In the genomic region with DNA sequence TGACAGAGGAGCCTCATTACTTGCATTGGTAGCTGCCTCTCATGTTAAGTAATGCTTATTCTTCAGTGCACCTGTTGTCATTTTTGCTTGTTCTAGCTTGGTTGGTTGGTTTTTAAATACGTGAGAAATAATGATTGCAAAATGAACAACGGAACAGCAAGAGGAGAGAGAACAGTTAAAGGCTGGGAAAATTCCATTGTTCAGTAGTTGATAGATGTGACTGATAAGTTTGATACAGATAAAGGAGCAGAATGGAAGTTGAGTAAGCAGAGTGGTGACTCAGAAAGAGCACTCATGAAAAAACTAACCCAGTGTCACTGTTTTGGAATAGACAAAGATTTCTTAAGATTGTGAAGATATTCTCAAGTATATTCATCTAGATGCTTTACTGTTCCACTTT, we compare ENCODE assay signal across 11 cellular contexts. TPM values are rescaled to one million over a fixed set of nuclear protein-coding genes. Genes with fewer than 3 reads are reported as not detected.
A peak's percentile ranks its signal among the peaks of the same experiment; 100 is the strongest.
DNase-seq lines count a peak whose midpoint lies in the region; ATAC-seq, FAIRE-seq and TF ChIP-seq lines count a peak whose summit lies in the region.
"Had no signal": no experiment of that assay in that cellular context is flagged by ENCODE, and none has a peak within 500 bp of the region (broad histone marks: within the 10 kb centered on the region; RNA-seq: fewer than 3 reads in every experiment).

No MANE protein-coding gene starts in this region.

- peaks cover 12% of the 10 kb centered on the region for H3K36me3 Mint-ChIP-seq in activated CD4-positive, alpha-beta T cell treated with anti-CD3 and anti-CD28 coated beads for 36 hours (ENCODE audit: low read depth)
- H3K36me3 Mint-ChIP-seq in activated CD4-positive, alpha-beta T cell treated with anti-CD3 and anti-CD28 coated beads, Interleukin-2, amount 10 ng/mL, durations not matched to agents 7 days and 5 days (ENCODE audit: low read depth) = peaks cover 14% of the 10 kb centered on the region

- peaks cover 40% of the 10 kb centered on the region for H3F3A ChIP-seq in SK-N-SH (replicated peaks; ENCODE audit: insufficient read depth)

- H4K20me1 ChIP-seq in SK-N-SH (ENCODE audit: insufficient read depth) (peaks cover 4% of the 10 kb centered on the region; the same call in 1 of the 2 replicates), fibroblast of lung (ENCODE audit: control insufficient read depth, extremely low read depth, insufficient read depth, low read length) (peaks cover 2% of the 10 kb centered on the region)

- H3K4me1 ChIP-seq in SK-N-SH (ENCODE audit: control insufficient read depth in 1 of 2, insufficient read depth in 2 of 2, low read depth in 1 of 2, low read length in 1 of 2) = peaks cover 0 to 20% of the 10 kb centered on the region in 2 experiments; a peak in 2 of 4 replicates
- H3K4me1 ChIP-seq in fibroblast of lung (ENCODE audit: control insufficient read depth, extremely low read depth, insufficient read depth, low read length) = peaks cover 10% of the 10 kb centered on the region
- peaks cover 30% of the 10 kb centered on the region for H3K4me1 ChIP-seq in skeletal muscle satellite cell (ENCODE audit: control insufficient read depth, insufficient read depth, low read length)
- H3K4me1 ChIP-seq in kidney (ENCODE audit: control insufficient read depth in 1 of 2, insufficient read depth in 1 of 2, low read depth in 1 of 2, low read length in 2 of 2) = no peaks in the 10 kb centered on the region
- H3K4me1 ChIP-seq: prostate gland had no signal

- H2AFZ ChIP-seq in SK-N-SH (ENCODE audit: low read depth) = no peak overlapping the region
- H2AFZ ChIP-seq in fibroblast of lung (ENCODE audit: low read length) = no peak overlapping the region

- H3K4me3 ChIP-seq in SK-N-SH (ENCODE audit: low read depth in 2 of 2, low read length in 1 of 2) (no peak overlapping the region), fibroblast of lung (replicated peaks in 1 of 4; ENCODE audit: control extremely low read depth in 1 of 4, insufficient read depth in 1 of 4, low read depth in 3 of 4, low read length in 4 of 4) (no peak overlapping the region), skeletal muscle satellite cell (ENCODE audit: low read length) (no peak overlapping the region), kidney (ENCODE audit: low read length in 2 of 2) (no peak overlapping the region)
- H3K4me3 ChIP-seq: prostate gland had no signal

- no peak for FAIRE-seq in kidney (lab: Jason Lieb, UNC)

- H3K9ac ChIP-seq in SK-N-SH = no peak overlapping the region; the same call in 1 of the 2 replicates
- no peak overlapping the region for H3K9ac ChIP-seq in fibroblast of lung (ENCODE audit: insufficient read depth, low read length)
- H3K9ac ChIP-seq in skeletal muscle satellite cell (ENCODE audit: low read depth, low read length) = peak overlapping the region; percentile 12
- H3K9ac ChIP-seq in kidney (ENCODE audit: low read length in 2 of 2) = no peak overlapping the region

- H3K79me2 ChIP-seq in SK-N-SH (ENCODE audit: insufficient read depth) (no peaks in the 10 kb centered on the region; the same call in 1 of the 2 replicates), fibroblast of lung (ENCODE audit: control insufficient read depth, insufficient read depth, low read length) (no peaks in the 10 kb centered on the region)

- no peak for TF ChIP-seq RAD21 in SK-N-SH (IDR thresholded peaks at IDR 0.05; ENCODE audit: low read length)

- no peak for DNase-seq in activated CD4-positive, alpha-beta T cell treated with anti-CD3 and anti-CD28 coated beads for 36 hours
- no peak for DNase-seq in activated CD4-positive, alpha-beta T cell treated with anti-CD3 and anti-CD28 coated beads, Interleukin-2, amount 10 ng/mL, durations not matched to agents 7 days and 5 days
- DNase-seq in SK-N-SH = no peak
- peak; percentile 44 to 84 for DNase-seq in fibroblast of lung (ENCODE audit: low read depth in 2 of 2)
- DNase-seq in kidney = no peak
- no peak for DNase-seq in NCI-H526 (lab: John Stamatoyannopoulos, UW)
- no peak for DNase-seq in activated effector memory CD4-positive, alpha-beta T cell treated with Interleukin-2 at 50 U/mL for 16 hours
- DNase-seq: effector CD8-positive, alpha-beta T cell; immature natural killer cell had no signal

- peak overlapping the region; percentile 72 for H3K27ac Mint-ChIP-seq in activated CD4-positive, alpha-beta T cell treated with anti-CD3 and anti-CD28 coated beads for 36 hours
- no peak overlapping the region for H3K27ac Mint-ChIP-seq in activated CD4-positive, alpha-beta T cell treated with anti-CD3 and anti-CD28 coated beads, Interleukin-2, amount 10 ng/mL, durations not matched to agents 7 days and 5 days
- H3K27ac Mint-ChIP-seq: immature natural killer cell had no signal

- H3K27ac ChIP-seq in SK-N-SH (ENCODE audit: low read depth in 2 of 2, low read length in 1 of 2) (peak overlapping the region in 1 of 2 experiments; percentile 84; a peak in 2 of 4 replicates), fibroblast of lung (ENCODE audit: insufficient read depth, low read length) (no peak overlapping the region), kidney (ENCODE audit: low read depth in 2 of 2, low read length in 2 of 2) (no peak overlapping the region)
- H3K27ac ChIP-seq: prostate gland had no signal

- WGBS in SK-N-SH (ENCODE audit: low lambda C conversion rate) = 16% methylated on average over 2 of the region's 2 CpGs

- TF ChIP-seq CTCF in SK-N-SH (IDR thresholded peaks at IDR 0.05) = no peak
- TF ChIP-seq CTCF in fibroblast of lung (conservative IDR thresholded peaks at IDR 0.05 in 1 of 2, IDR thresholded peaks at IDR 0.05 in 1 of 2; ENCODE audit: low read depth in 1 of 2, low read length in 2 of 2) = no peak
- no peak for TF ChIP-seq CTCF in kidney (IDR thresholded peaks at IDR 0.05; ENCODE audit: borderline replicate concordance, extremely low read depth, insufficient read depth)

- no peaks in the 10 kb centered on the region for H3K9me2 ChIP-seq in SK-N-SH

- peak in 1 of 2 experiments; percentile 62; a peak in 1 of 4 replicates for TF ChIP-seq EP300 in SK-N-SH (IDR thresholded peaks at IDR 0.05; ENCODE audit: borderline replicate concordance in 1 of 2, low read depth in 1 of 2, low read length in 1 of 2)

- POLR2A ChIA-PET in activated CD4-positive, alpha-beta T cell treated with anti-CD3 and anti-CD28 coated beads for 36 hours (lab: Charles Lee) = no interaction called here
- POLR2A ChIA-PET in activated CD4-positive, alpha-beta T cell treated with anti-CD3 and anti-CD28 coated beads, Interleukin-2, amount 10 ng/mL, durations not matched to agents 7 days and 5 days (lab: Charles Lee) = no interaction called here
- POLR2A ChIA-PET in SK-N-SH (lab: Yijun Ruan, JAX) = no interaction called here

- no peaks in the 10 kb centered on the region for H3K9me3 Mint-ChIP-seq in activated CD4-positive, alpha-beta T cell treated with anti-CD3 and anti-CD28 coated beads for 36 hours (ENCODE audit: low read depth)
- H3K9me3 Mint-ChIP-seq in activated CD4-positive, alpha-beta T cell treated with anti-CD3 and anti-CD28 coated beads, Interleukin-2, amount 10 ng/mL, durations not matched to agents 7 days and 5 days = no peaks in the 10 kb centered on the region
- H3K9me3 Mint-ChIP-seq: immature natural killer cell had no signal

- H3K27me3 Mint-ChIP-seq in activated CD4-positive, alpha-beta T cell treated with anti-CD3 and anti-CD28 coated beads for 36 hours = no peaks in the 10 kb centered on the region
- H3K27me3 Mint-ChIP-seq in activated CD4-positive, alpha-beta T cell treated with anti-CD3 and anti-CD28 coated beads, Interleukin-2, amount 10 ng/mL, durations not matched to agents 7 days and 5 days = no peaks in the 10 kb centered on the region

- H3K36me3 ChIP-seq in SK-N-SH (replicated peaks in 1 of 2; ENCODE audit: control insufficient read depth in 1 of 2, insufficient read depth in 2 of 2, low read length in 1 of 2) (peaks cover 2 to 16% of the 10 kb centered on the region in 2 experiments), fibroblast of lung (ENCODE audit: control insufficient read depth, insufficient read depth, low read length) (no peaks in the 10 kb centered on the region), skeletal muscle satellite cell (ENCODE audit: insufficient read depth, low read length) (peaks cover 6% of the 10 kb centered on the region), kidney (ENCODE audit: control insufficient read depth in 1 of 2, insufficient read depth in 2 of 2, low read length in 2 of 2) (peaks cover 0 to 9% of the 10 kb centered on the region in 2 donors)
- H3K36me3 ChIP-seq: prostate gland had no signal

- peaks cover 13% of the 10 kb centered on the region for H3K4me1 Mint-ChIP-seq in activated CD4-positive, alpha-beta T cell treated with anti-CD3 and anti-CD28 coated beads for 36 hours
- H3K4me1 Mint-ChIP-seq in activated CD4-positive, alpha-beta T cell treated with anti-CD3 and anti-CD28 coated beads, Interleukin-2, amount 10 ng/mL, durations not matched to agents 7 days and 5 days = peaks cover 5% of the 10 kb centered on the region
- H3K4me1 Mint-ChIP-seq: immature natural killer cell had no signal

- ATAC-seq in activated CD4-positive, alpha-beta T cell treated with anti-CD3 and anti-CD28 coated beads for 36 hours = peak; percentile 95

- H3K4me3 Mint-ChIP-seq in activated CD4-positive, alpha-beta T cell treated with anti-CD3 and anti-CD28 coated beads for 36 hours = no peak overlapping the region
- H3K4me3 Mint-ChIP-seq in activated CD4-positive, alpha-beta T cell treated with anti-CD3 and anti-CD28 coated beads, Interleukin-2, amount 10 ng/mL, durations not matched to agents 7 days and 5 days = no peak overlapping the region
- H3K4me3 Mint-ChIP-seq: immature natural killer cell had no signal

- CTCF ChIA-PET in activated CD4-positive, alpha-beta T cell treated with anti-CD3 and anti-CD28 coated beads for 36 hours (lab: Charles Lee) = interaction anchor here (0.9 kb wide), 1 partner anchor 9 kb away, joined by 3 read pairs; no protein-coding TSS in a partner anchor
- CTCF ChIA-PET in activated CD4-positive, alpha-beta T cell treated with anti-CD3 and anti-CD28 coated beads, Interleukin-2, amount 10 ng/mL, durations not matched to agents 7 days and 5 days (lab: Charles Lee) = no interaction called here
- CTCF ChIA-PET in SK-N-SH (lab: Yijun Ruan, JAX) = interaction anchor here (0.9 to 2.0 kb wide), 3 partner anchors 17 to 44 kb away, joined by 3 to 5 read pairs (median 5); no protein-coding TSS in a partner anchor

- peak overlapping the region; percentile 43 for H3K4me2 ChIP-seq in SK-N-SH
- no peak overlapping the region for H3K4me2 ChIP-seq in fibroblast of lung (ENCODE audit: extremely low read depth, insufficient read depth, low read length)
- peak overlapping the region; percentile 29 for H3K4me2 ChIP-seq in skeletal muscle satellite cell (ENCODE audit: low read length)

- no peaks in the 10 kb centered on the region for H3K9me3 ChIP-seq in SK-N-SH
- H3K9me3 ChIP-seq in fibroblast of lung (ENCODE audit: control insufficient read depth, insufficient read depth, low read depth, low read length) = no peaks in the 10 kb centered on the region
- no peaks in the 10 kb centered on the region for H3K9me3 ChIP-seq in skeletal muscle satellite cell (replicated peaks; ENCODE audit: low read length)
- no peaks in the 10 kb centered on the region for H3K9me3 ChIP-seq in kidney (ENCODE audit: control insufficient read depth in 1 of 2, low read length in 2 of 2)
- H3K9me3 ChIP-seq: prostate gland had no signal

- intact Hi-C loops in activated CD4-positive, alpha-beta T cell treated with anti-CD3 and anti-CD28 coated beads for 36 hours (cut with DNase I, micrococcal nuclease) = loop anchor here in 1 of 2 experiments (5.0 kb wide), 1 partner anchor 38 kb away; no protein-coding TSS in a partner anchor
- intact Hi-C loops in kidney (cut with DNase I) = no loop called here

- H3K27me3 ChIP-seq in SK-N-SH (ENCODE audit: insufficient read depth) (no peaks in the 10 kb centered on the region), fibroblast of lung (ENCODE audit: control insufficient read depth, insufficient read depth, low read length) (no peaks in the 10 kb centered on the region), skeletal muscle satellite cell (ENCODE audit: control insufficient read depth, insufficient read depth, low read length) (no peaks in the 10 kb centered on the region)

RNA-seq across cellular contexts. Expression of gene MTA3, which starts 50.5 kb away (rescaled TPM):
- total RNA-seq in activated CD4-positive, alpha-beta T cell treated with anti-CD3 and anti-CD28 coated beads for 36 hours = 10 to 100 TPM; 45.0 to 58.6 TPM
- 10 to 100 TPM; 34.5 to 36.5 TPM for total RNA-seq in activated CD4-positive, alpha-beta T cell treated with anti-CD3 and anti-CD28 coated beads, Interleukin-2, amount 10 ng/mL, durations not matched to agents 7 days and 5 days
- polyA plus RNA-seq in SK-N-SH (2012; rRNA removed) (30.8 and 32.3 TPM in 2 replicates), fibroblast of lung (39.3 and 47.7 TPM in 2 replicates), kidney (ENCODE audit: insufficient read depth, low read depth, low replicate concordance) (27.7 TPM)
- polyA plus RNA-seq in SK-N-SH (2012; cell fraction: cytosol; rRNA removed) = 39.0 and 41.4 TPM in 2 replicates
- polyA plus RNA-seq in SK-N-SH (2012; cell fraction: nucleus; rRNA removed) = 38.4 and 42.7 TPM in 2 replicates
- total RNA-seq in fibroblast of lung (27.2 and 31.0 TPM in 2 replicates), kidney (35.2 TPM)
- polyA plus RNA-seq in fibroblast of lung (2012) = 26.2 and 29.7 TPM in 2 replicates
- polyA minus RNA-seq in fibroblast of lung (ENCODE audit: low replicate concordance) = 10.9 and 15.2 TPM in 2 replicates
- total RNA-seq in skeletal muscle satellite cell (2012; rRNA removed) = 15.1 and 17.5 TPM in 2 replicates

Comparison
In these comparisons a context has a peak if more than half of its experiments do, and no peak if none do; other contexts are left out.
1. DNase-seq: peak in fibroblast of lung (2 of 2); none in activated CD4-positive, alpha-beta T cell treated with anti-CD3 and anti-CD28 coated beads for 36 hours (single experiment), activated CD4-positive, alpha-beta T cell treated with anti-CD3 and anti-CD28 coated beads, Interleukin-2, amount 10 ng/mL, durations not matched to agents 7 days and 5 days (single experiment), SK-N-SH (single experiment), kidney (single experiment), NCI-H526 (0 of 2) and activated effector memory CD4-positive, alpha-beta T cell treated with Interleukin-2 at 50 U/mL for 16 hours (single experiment).